In the genomic region with DNA sequence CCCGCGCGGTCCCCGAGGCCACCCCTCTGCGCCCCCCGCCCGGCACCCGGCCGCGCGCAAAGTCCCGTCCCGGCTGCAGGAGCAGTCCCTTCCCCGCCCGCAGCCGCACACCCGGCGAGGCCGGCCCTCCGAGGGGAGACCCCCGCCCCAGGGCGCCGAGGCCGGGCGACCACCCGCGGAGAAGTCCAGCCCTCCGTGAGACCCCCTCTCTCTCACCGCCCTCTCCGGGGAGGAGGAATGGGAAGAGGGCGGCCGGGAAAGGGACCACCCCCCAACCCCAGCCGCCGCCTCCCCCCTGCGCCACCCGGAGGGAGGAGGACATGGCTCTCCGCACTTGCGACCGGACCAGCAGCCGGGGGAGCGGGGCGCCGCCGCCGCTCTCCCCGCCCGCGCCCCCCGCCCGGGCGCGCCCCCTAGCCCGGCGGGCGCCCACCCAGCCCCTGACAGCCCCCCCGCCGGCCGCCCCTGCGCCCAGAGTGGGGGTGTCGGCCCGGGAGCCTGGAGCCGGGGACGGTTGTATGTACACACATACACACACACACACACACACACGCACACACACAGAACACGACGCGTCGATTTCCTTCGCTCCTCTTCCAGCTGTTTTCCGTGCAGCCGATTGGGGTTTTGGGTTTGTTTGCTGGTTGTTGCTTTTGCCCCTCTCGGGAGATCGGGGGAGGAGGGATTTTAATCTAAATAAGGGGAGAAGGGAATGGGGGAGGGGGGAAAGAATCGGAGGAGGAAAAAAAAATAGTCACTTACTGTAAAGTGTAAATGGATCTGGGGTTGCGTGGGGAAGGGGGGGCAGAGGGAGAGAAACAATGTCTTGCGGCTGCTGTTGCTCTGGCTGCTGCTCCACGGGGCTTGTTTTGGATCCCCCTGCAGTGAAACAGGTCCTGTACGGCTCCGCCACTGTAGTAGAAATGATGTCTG, we compare ENCODE assay signal across 1 cellular context.
TF ChIP-seq lines count a peak whose summit lies in the region.

TSS of gene ATXN1 (minus strand) at position 925 of the 933 bp plus-strand sequence.

TF ChIP-seq in HepG2, 621 proteins besides CTCF, POLR2A, EP300 and RAD21 (continued from another document and continues in another):
- TF ChIP-seq, protein P1, sequence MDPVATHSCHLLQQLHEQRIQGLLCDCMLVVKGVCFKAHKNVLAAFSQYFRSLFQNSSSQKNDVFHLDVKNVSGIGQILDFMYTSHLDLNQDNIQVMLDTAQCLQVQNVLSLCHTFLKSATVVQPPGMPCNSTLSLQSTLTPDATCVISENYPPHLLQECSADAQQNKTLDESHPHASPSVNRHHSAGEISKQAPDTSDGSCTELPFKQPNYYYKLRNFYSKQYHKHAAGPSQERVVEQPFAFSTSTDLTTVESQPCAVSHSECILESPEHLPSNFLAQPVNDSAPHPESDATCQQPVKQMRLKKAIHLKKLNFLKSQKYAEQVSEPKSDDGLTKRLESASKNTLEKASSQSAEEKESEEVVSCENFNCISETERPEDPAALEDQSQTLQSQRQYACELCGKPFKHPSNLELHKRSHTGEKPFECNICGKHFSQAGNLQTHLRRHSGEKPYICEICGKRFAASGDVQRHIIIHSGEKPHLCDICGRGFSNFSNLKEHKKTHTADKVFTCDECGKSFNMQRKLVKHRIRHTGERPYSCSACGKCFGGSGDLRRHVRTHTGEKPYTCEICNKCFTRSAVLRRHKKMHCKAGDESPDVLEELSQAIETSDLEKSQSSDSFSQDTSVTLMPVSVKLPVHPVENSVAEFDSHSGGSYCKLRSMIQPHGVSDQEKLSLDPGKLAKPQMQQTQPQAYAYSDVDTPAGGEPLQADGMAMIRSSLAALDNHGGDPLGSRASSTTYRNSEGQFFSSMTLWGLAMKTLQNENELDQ (CRISPR knock-in tag; IDR thresholded peaks at IDR 0.05; ENCODE audit: borderline replicate concordance): no peak
- no peak for TF ChIP-seq FOXJ3 (CRISPR knock-in tag; IDR thresholded peaks at IDR 0.05; ENCODE audit: borderline replicate concordance)
- TF ChIP-seq KDM2A (CRISPR knock-in tag; IDR thresholded peaks at IDR 0.05; ENCODE audit: borderline replicate concordance, low read depth): no peak
- TF ChIP-seq ATM (IDR thresholded peaks at IDR 0.05; ENCODE audit: borderline replicate concordance): no peak
- TF ChIP-seq, protein P2, sequence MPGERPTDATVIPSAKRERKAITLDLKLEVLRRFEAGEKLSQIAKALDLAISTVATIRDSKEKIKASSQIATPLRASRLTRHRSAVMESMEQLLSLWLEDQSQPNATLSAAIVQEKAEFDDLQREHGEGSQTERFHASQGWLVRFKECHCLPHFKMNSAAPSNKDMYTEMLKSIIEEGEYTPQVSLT (CRISPR knock-in tag; IDR thresholded peaks at IDR 0.05; ENCODE audit: borderline replicate concordance, low read depth): no peak
- no peak; the same call in 1 of the 2 replicates for TF ChIP-seq ZNF777 (CRISPR knock-in tag; IDR thresholded peaks at IDR 0.05)
- no peak for TF ChIP-seq XBP1 (CRISPR knock-in tag; IDR thresholded peaks at IDR 0.05)
- no peak for TF ChIP-seq MZF1 (CRISPR knock-in tag; IDR thresholded peaks at IDR 0.05; ENCODE audit: borderline replicate concordance)
- TF ChIP-seq KLF13 (CRISPR knock-in tag; IDR thresholded peaks at IDR 0.05): no peak
- TF ChIP-seq PAWR (CRISPR knock-in tag; IDR thresholded peaks at IDR 0.05; ENCODE audit: borderline replicate concordance): no peak
- no peak for TF ChIP-seq CREM (IDR thresholded peaks at IDR 0.05)
- no peak for TF ChIP-seq CREM (CRISPR knock-in tag; IDR thresholded peaks at IDR 0.05)
- no peak for TF ChIP-seq ARNTL (CRISPR knock-in tag; IDR thresholded peaks at IDR 0.05)
- no peak for TF ChIP-seq ZNF616 (CRISPR knock-in tag; IDR thresholded peaks at IDR 0.05; ENCODE audit: low read depth)
- no peak for TF ChIP-seq TARDBP (CRISPR knock-in tag; IDR thresholded peaks at IDR 0.05)
- TF ChIP-seq ZNF816 (CRISPR knock-in tag; IDR thresholded peaks at IDR 0.05; ENCODE audit: borderline replicate concordance): no peak
- no peak for TF ChIP-seq TAF15 (IDR thresholded peaks at IDR 0.05; ENCODE audit: low read depth, low read length, poor library complexity, severe bottlenecking)
- no peak for TF ChIP-seq KAT7 (CRISPR knock-in tag; IDR thresholded peaks at IDR 0.05; ENCODE audit: borderline replicate concordance)
- TF ChIP-seq ZNF766 (CRISPR knock-in tag; IDR thresholded peaks at IDR 0.05; ENCODE audit: borderline replicate concordance): peak; percentile 15; the same call in 1 of the 2 replicates
- TF ChIP-seq KLF16 (CRISPR knock-in tag; IDR thresholded peaks at IDR 0.05): no peak
- no peak for TF ChIP-seq GTF3A (CRISPR knock-in tag; conservative IDR thresholded peaks at IDR 0.05)
- TF ChIP-seq ZNF275 (CRISPR knock-in tag; IDR thresholded peaks at IDR 0.05; ENCODE audit: borderline replicate concordance): no peak
- no peak for TF ChIP-seq ZNF136 (CRISPR knock-in tag; IDR thresholded peaks at IDR 0.05; ENCODE audit: low read depth)
- TF ChIP-seq PLRG1 (conservative IDR thresholded peaks at IDR 0.05): no peak
- no peak for TF ChIP-seq HMG20A (CRISPR knock-in tag; IDR thresholded peaks at IDR 0.05; ENCODE audit: borderline replicate concordance)
- TF ChIP-seq ZSCAN30 (CRISPR knock-in tag; IDR thresholded peaks at IDR 0.05): no peak
- no peak for TF ChIP-seq ZNF839 (CRISPR knock-in tag; IDR thresholded peaks at IDR 0.05; ENCODE audit: borderline replicate concordance)
- TF ChIP-seq, protein P3, sequence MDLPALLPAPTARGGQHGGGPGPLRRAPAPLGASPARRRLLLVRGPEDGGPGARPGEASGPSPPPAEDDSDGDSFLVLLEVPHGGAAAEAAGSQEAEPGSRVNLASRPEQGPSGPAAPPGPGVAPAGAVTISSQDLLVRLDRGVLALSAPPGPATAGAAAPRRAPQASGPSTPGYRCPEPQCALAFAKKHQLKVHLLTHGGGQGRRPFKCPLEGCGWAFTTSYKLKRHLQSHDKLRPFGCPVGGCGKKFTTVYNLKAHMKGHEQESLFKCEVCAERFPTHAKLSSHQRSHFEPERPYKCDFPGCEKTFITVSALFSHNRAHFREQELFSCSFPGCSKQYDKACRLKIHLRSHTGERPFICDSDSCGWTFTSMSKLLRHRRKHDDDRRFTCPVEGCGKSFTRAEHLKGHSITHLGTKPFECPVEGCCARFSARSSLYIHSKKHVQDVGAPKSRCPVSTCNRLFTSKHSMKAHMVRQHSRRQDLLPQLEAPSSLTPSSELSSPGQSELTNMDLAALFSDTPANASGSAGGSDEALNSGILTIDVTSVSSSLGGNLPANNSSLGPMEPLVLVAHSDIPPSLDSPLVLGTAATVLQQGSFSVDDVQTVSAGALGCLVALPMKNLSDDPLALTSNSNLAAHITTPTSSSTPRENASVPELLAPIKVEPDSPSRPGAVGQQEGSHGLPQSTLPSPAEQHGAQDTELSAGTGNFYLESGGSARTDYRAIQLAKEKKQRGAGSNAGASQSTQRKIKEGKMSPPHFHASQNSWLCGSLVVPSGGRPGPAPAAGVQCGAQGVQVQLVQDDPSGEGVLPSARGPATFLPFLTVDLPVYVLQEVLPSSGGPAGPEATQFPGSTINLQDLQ (CRISPR knock-in tag; IDR thresholded peaks at IDR 0.05): no peak
- TF ChIP-seq, protein P4, sequence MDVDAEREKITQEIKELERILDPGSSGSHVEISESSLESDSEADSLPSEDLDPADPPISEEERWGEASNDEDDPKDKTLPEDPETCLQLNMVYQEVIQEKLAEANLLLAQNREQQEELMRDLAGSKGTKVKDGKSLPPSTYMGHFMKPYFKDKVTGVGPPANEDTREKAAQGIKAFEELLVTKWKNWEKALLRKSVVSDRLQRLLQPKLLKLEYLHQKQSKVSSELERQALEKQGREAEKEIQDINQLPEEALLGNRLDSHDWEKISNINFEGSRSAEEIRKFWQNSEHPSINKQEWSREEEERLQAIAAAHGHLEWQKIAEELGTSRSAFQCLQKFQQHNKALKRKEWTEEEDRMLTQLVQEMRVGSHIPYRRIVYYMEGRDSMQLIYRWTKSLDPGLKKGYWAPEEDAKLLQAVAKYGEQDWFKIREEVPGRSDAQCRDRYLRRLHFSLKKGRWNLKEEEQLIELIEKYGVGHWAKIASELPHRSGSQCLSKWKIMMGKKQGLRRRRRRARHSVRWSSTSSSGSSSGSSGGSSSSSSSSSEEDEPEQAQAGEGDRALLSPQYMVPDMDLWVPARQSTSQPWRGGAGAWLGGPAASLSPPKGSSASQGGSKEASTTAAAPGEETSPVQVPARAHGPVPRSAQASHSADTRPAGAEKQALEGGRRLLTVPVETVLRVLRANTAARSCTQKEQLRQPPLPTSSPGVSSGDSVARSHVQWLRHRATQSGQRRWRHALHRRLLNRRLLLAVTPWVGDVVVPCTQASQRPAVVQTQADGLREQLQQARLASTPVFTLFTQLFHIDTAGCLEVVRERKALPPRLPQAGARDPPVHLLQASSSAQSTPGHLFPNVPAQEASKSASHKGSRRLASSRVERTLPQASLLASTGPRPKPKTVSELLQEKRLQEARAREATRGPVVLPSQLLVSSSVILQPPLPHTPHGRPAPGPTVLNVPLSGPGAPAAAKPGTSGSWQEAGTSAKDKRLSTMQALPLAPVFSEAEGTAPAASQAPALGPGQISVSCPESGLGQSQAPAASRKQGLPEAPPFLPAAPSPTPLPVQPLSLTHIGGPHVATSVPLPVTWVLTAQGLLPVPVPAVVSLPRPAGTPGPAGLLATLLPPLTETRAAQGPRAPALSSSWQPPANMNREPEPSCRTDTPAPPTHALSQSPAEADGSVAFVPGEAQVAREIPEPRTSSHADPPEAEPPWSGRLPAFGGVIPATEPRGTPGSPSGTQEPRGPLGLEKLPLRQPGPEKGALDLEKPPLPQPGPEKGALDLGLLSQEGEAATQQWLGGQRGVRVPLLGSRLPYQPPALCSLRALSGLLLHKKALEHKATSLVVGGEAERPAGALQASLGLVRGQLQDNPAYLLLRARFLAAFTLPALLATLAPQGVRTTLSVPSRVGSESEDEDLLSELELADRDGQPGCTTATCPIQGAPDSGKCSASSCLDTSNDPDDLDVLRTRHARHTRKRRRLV (CRISPR knock-in tag; IDR thresholded peaks at IDR 0.05): no peak
- TF ChIP-seq BORCS8-MEF2B (CRISPR knock-in tag; IDR thresholded peaks at IDR 0.05): no peak
- TF ChIP-seq MED8 (CRISPR knock-in tag; IDR thresholded peaks at IDR 0.05; ENCODE audit: insufficient replicate concordance): no peak
- no peak for TF ChIP-seq ZNF891 (CRISPR knock-in tag; IDR thresholded peaks at IDR 0.05)
- no peak for TF ChIP-seq PPARG (CRISPR knock-in tag; conservative IDR thresholded peaks at IDR 0.05)
- TF ChIP-seq NR1H2 (CRISPR knock-in tag; IDR thresholded peaks at IDR 0.05; ENCODE audit: borderline replicate concordance, low read depth): no peak
- TF ChIP-seq JUN (CRISPR knock-in tag; IDR thresholded peaks at IDR 0.05): no peak
- TF ChIP-seq TCF7 (IDR thresholded peaks at IDR 0.05; ENCODE audit: low read depth): no peak
- TF ChIP-seq NBN (conservative IDR thresholded peaks at IDR 0.05): no peak
- TF ChIP-seq, protein P5, sequence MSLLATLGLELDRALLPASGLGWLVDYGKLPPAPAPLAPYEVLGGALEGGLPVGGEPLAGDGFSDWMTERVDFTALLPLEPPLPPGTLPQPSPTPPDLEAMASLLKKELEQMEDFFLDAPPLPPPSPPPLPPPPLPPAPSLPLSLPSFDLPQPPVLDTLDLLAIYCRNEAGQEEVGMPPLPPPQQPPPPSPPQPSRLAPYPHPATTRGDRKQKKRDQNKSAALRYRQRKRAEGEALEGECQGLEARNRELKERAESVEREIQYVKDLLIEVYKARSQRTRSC (CRISPR knock-in tag; IDR thresholded peaks at IDR 0.05; ENCODE audit: low read depth): no peak
- TF ChIP-seq SETDB1 (CRISPR knock-in tag; IDR thresholded peaks at IDR 0.05; ENCODE audit: borderline replicate concordance): no peak
- 0 out of 2 replicates have a peak, but pooled peaks have one; percentile 21 for TF ChIP-seq HES4 (CRISPR knock-in tag; IDR thresholded peaks at IDR 0.05; ENCODE audit: borderline replicate concordance)
- peak; percentile 38 for TF ChIP-seq ASH2L (IDR thresholded peaks at IDR 0.05; ENCODE audit: insufficient read length, low read depth, low read length)
- TF ChIP-seq NR3C1 (CRISPR knock-in tag; IDR thresholded peaks at IDR 0.05): no peak
- TF ChIP-seq MYC (CRISPR knock-in tag; IDR thresholded peaks at IDR 0.05; ENCODE audit: borderline replicate concordance): peak; percentile 2; the same call in 1 of the 2 replicates
- no peak for TF ChIP-seq SMC3 (IDR thresholded peaks at IDR 0.05; ENCODE audit: low read length)
- 0 out of 2 replicates have a peak, but pooled peaks have one; percentile 7 for TF ChIP-seq FOXK1 (CRISPR knock-in tag; IDR thresholded peaks at IDR 0.05; ENCODE audit: borderline replicate concordance, low read depth)
- TF ChIP-seq THAP9 (CRISPR knock-in tag; IDR thresholded peaks at IDR 0.05; ENCODE audit: borderline replicate concordance): no peak
- TF ChIP-seq ZNF772 (CRISPR knock-in tag; IDR thresholded peaks at IDR 0.05): no peak
- no peak for TF ChIP-seq ZIK1 (CRISPR knock-in tag; IDR thresholded peaks at IDR 0.05; ENCODE audit: borderline replicate concordance, low read depth)
- no peak for TF ChIP-seq KAT2B (IDR thresholded peaks at IDR 0.05; ENCODE audit: borderline replicate concordance, low read depth, low read length)
